Comparison of ENCODE assay signal across 10 cellular contexts in the genomic region with DNA sequence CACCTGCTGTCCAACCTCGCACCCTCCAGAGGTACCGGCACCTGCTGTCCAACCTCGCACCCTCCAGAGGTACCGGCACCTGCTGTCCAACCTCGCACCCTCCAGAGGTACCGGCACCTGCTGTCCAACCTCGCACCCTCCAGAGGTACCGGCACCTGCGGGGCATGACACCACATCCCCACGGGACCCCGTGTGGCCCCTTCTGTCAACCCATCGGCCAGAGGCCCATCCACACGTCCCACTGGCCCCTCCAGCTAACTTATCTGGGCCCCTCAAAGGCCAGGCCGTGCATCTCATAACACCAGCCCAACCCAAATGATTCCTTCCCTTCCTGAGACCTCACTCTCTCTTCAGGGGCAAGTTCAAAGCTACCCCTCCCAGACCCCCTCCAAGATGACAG. TPM values are rescaled to one million over a fixed set of nuclear protein-coding genes. Genes with fewer than 3 reads are reported as not detected.
DNase-seq lines count a peak whose midpoint lies in the region; ATAC-seq and TF ChIP-seq lines count a peak whose summit lies in the region.
"Not testable (repeated sequence)": the region's sequence is repeated elsewhere in the genome, so short reads cannot be mapped to it uniquely, and the experiment has no call there.
"Had no signal": no experiment of that assay in that cellular context is flagged by ENCODE, and none has a peak within 500 bp of the region (broad histone marks: within the 10 kb centered on the region; RNA-seq: fewer than 3 reads in every experiment).

No MANE protein-coding gene starts in this region.

- H3K27ac ChIP-seq in CD8-positive, alpha-beta T cell (ENCODE audit: low read depth, low read length): not testable (repeated sequence)

- peak overlapping the region; percentile 100 for H3K4me3 Mint-ChIP-seq in CD8-positive, alpha-beta T cell
- H3K4me3 Mint-ChIP-seq in T-cell: peak overlapping the region; percentile 97 to 100 (median 99)
- not testable (repeated sequence) for H3K4me3 Mint-ChIP-seq in activated CD4-positive, alpha-beta memory T cell treated with anti-CD3 and anti-CD28 coated beads for 36 hours
- H3K4me3 Mint-ChIP-seq in activated T-helper 17 cell treated with anti-CD3 and anti-CD28 coated beads, Interleukin-2, amount 50 U/mL, for 72 hours: peak overlapping the region; percentile 98
- peak overlapping the region; percentile 92 for H3K4me3 Mint-ChIP-seq in activated naive CD8-positive, alpha-beta T cell treated with anti-CD3 and anti-CD28 coated beads, Interleukin-2, amount 50 U/mL, for 24 hours
- peak overlapping the region; percentile 97 to 100 (median 100) for H3K4me3 Mint-ChIP-seq in immature natural killer cell
- H3K4me3 Mint-ChIP-seq in nephron: peak overlapping the region in 1 of 3 experiments; percentile 11
- H3K4me3 Mint-ChIP-seq in stimulated activated naive CD8-positive, alpha-beta T cell treated with anti-CD3 and anti-CD28 coated beads, Interleukin-15, Interleukin-2, amounts not matched to agents 100 ng/mL and 50 ng/mL, for 24 hours: peak overlapping the region; percentile 100

- H3K9me3 Mint-ChIP-seq in CD8-positive, alpha-beta T cell; T-cell; activated CD4-positive, alpha-beta memory T cell treated with anti-CD3 and anti-CD28 coated beads for 36 hours; activated T-helper 17 cell treated with anti-CD3 and anti-CD28 coated beads, Interleukin-2, amount 50 U/mL, for 72 hours; activated naive CD8-positive, alpha-beta T cell treated with anti-CD3 and anti-CD28 coated beads, Interleukin-2, amount 50 U/mL, for 24 hours; immature natural killer cell; nephron; stimulated activated naive CD8-positive, alpha-beta T cell treated with anti-CD3 and anti-CD28 coated beads, Interleukin-15, Interleukin-2, amounts not matched to agents 100 ng/mL and 50 ng/mL, for 24 hours: not testable (repeated sequence)

- TF ChIP-seq CTCF in CD8-positive, alpha-beta T cell (IDR thresholded peaks at IDR 0.05); nephron (IDR thresholded peaks at IDR 0.05; ENCODE audit: unreplicated experiment in 3 of 3): not testable (repeated sequence)

- not testable (repeated sequence) for H3K9me3 ChIP-seq in CD8-positive, alpha-beta T cell (ENCODE audit: low read length)

- peak overlapping the region; percentile 24 for H3K4me3 ChIP-seq in CD8-positive, alpha-beta T cell (ENCODE audit: low read depth, low read length)

- peaks cover 84% of the 10 kb centered on the region for H3K4me1 Mint-ChIP-seq in CD8-positive, alpha-beta T cell (ENCODE audit: low read depth)
- H3K4me1 Mint-ChIP-seq in T-cell (peaks cover 81 to 90% (median 85%) of the 10 kb centered on the region in 3 donors), immature natural killer cell (peaks cover 92 to 96% of the 10 kb centered on the region in 2 donors), nephron (peaks cover 50% of the 10 kb centered on the region)
- H3K4me1 Mint-ChIP-seq in activated CD4-positive, alpha-beta memory T cell treated with anti-CD3 and anti-CD28 coated beads for 36 hours (ENCODE audit: low read depth): peaks cover 86% of the 10 kb centered on the region
- peaks cover 45% of the 10 kb centered on the region for H3K4me1 Mint-ChIP-seq in activated T-helper 17 cell treated with anti-CD3 and anti-CD28 coated beads, Interleukin-2, amount 50 U/mL, for 72 hours
- H3K4me1 Mint-ChIP-seq in activated naive CD8-positive, alpha-beta T cell treated with anti-CD3 and anti-CD28 coated beads, Interleukin-2, amount 50 U/mL, for 24 hours: peaks cover 93% of the 10 kb centered on the region
- H3K4me1 Mint-ChIP-seq in stimulated activated naive CD8-positive, alpha-beta T cell treated with anti-CD3 and anti-CD28 coated beads, Interleukin-15, Interleukin-2, amounts not matched to agents 100 ng/mL and 50 ng/mL, for 24 hours (ENCODE audit: low read depth): peaks cover 97% of the 10 kb centered on the region

- POLR2A ChIA-PET in CD8-positive, alpha-beta T cell (lab: Charles Lee): interaction anchor here (1.0 to 1.1 kb wide), 3 partner anchors 11 to 58 kb away, joined by 3 read pairs; no protein-coding TSS in a partner anchor
- POLR2A ChIA-PET in T-cell (lab: Charles Lee): interaction anchor here in 1 of 2 donors (1.1 kb wide), 1 partner anchor 16 kb away, joined by 4 read pairs; no protein-coding TSS in a partner anchor
- POLR2A ChIA-PET in activated CD4-positive, alpha-beta memory T cell treated with anti-CD3 and anti-CD28 coated beads for 36 hours (lab: Charles Lee): interaction anchor here (0.9 to 1.5 kb wide), 3 partner anchors 8 to 77 kb away, joined by 3 to 4 read pairs (median 3); no protein-coding TSS in a partner anchor

- H3K27me3 ChIP-seq in CD8-positive, alpha-beta T cell (ENCODE audit: insufficient read depth, low read length): not testable (repeated sequence)

- H3K27ac Mint-ChIP-seq in CD8-positive, alpha-beta T cell: peak overlapping the region; percentile 100
- H3K27ac Mint-ChIP-seq in T-cell: peak overlapping the region; percentile 95 to 99
- H3K27ac Mint-ChIP-seq in activated CD4-positive, alpha-beta memory T cell treated with anti-CD3 and anti-CD28 coated beads for 36 hours: peak overlapping the region; percentile 93
- H3K27ac Mint-ChIP-seq in activated T-helper 17 cell treated with anti-CD3 and anti-CD28 coated beads, Interleukin-2, amount 50 U/mL, for 72 hours: peak overlapping the region; percentile 89
- H3K27ac Mint-ChIP-seq in activated naive CD8-positive, alpha-beta T cell treated with anti-CD3 and anti-CD28 coated beads, Interleukin-2, amount 50 U/mL, for 24 hours: peak overlapping the region; percentile 93
- H3K27ac Mint-ChIP-seq in immature natural killer cell: peak overlapping the region; percentile 95 to 100 (median 98)
- peak overlapping the region in 2 of 3 experiments; percentile 56 to 87 for H3K27ac Mint-ChIP-seq in nephron
- peak overlapping the region; percentile 94 for H3K27ac Mint-ChIP-seq in stimulated activated naive CD8-positive, alpha-beta T cell treated with anti-CD3 and anti-CD28 coated beads, Interleukin-15, Interleukin-2, amounts not matched to agents 100 ng/mL and 50 ng/mL, for 24 hours

- intact Hi-C loops in CD8-positive, alpha-beta T cell (cut with DNase I, micrococcal nuclease): loop anchor here in 1 of 2 experiments (5.0 kb wide), 1 partner anchor 59 kb away; no protein-coding TSS in a partner anchor
- intact Hi-C loops in activated CD4-positive, alpha-beta memory T cell treated with anti-CD3 and anti-CD28 coated beads for 36 hours (cut with micrococcal nuclease): loop anchor here (10.0 kb wide), 1 partner anchor 311 kb away; no protein-coding TSS in a partner anchor

- peak in 1 of 7 experiments; percentile 8 for DNase-seq in CD8-positive, alpha-beta T cell
- not testable (repeated sequence) for DNase-seq in T-cell; activated CD4-positive, alpha-beta memory T cell treated with anti-CD3 and anti-CD28 coated beads for 36 hours; activated naive CD8-positive, alpha-beta T cell treated with anti-CD3 and anti-CD28 coated beads, Interleukin-2, amount 50 U/mL, for 24 hours
- peak in 1 of 3 donors; percentile 35 for DNase-seq in immature natural killer cell

- CTCF ChIA-PET in CD8-positive, alpha-beta T cell (lab: Charles Lee): interaction anchor here (1.3 to 7.5 kb wide), 2 partner anchors 15 to 101 kb away, joined by 7 to 56 read pairs; no protein-coding TSS in a partner anchor
- CTCF ChIA-PET in T-cell (lab: Charles Lee); activated CD4-positive, alpha-beta memory T cell treated with anti-CD3 and anti-CD28 coated beads for 36 hours (lab: Charles Lee): not testable (repeated sequence)

- ATAC-seq in CD8-positive, alpha-beta T cell; T-cell (replicated peaks in 1 of 4); activated T-helper 17 cell treated with anti-CD3 and anti-CD28 coated beads, Interleukin-2, amount 50 U/mL, for 72 hours (replicated peaks); activated naive CD8-positive, alpha-beta T cell treated with anti-CD3 and anti-CD28 coated beads, Interleukin-2, amount 50 U/mL, for 24 hours: not testable (repeated sequence)

- not testable (repeated sequence) for H3K36me3 ChIP-seq in CD8-positive, alpha-beta T cell (ENCODE audit: insufficient read depth, low read length)

- not testable (repeated sequence) for H3K27me3 Mint-ChIP-seq in CD8-positive, alpha-beta T cell (ENCODE audit: low read depth); T-cell; activated CD4-positive, alpha-beta memory T cell treated with anti-CD3 and anti-CD28 coated beads for 36 hours; activated T-helper 17 cell treated with anti-CD3 and anti-CD28 coated beads, Interleukin-2, amount 50 U/mL, for 72 hours; activated naive CD8-positive, alpha-beta T cell treated with anti-CD3 and anti-CD28 coated beads, Interleukin-2, amount 50 U/mL, for 24 hours; nephron (ENCODE audit: low read depth); stimulated activated naive CD8-positive, alpha-beta T cell treated with anti-CD3 and anti-CD28 coated beads, Interleukin-15, Interleukin-2, amounts not matched to agents 100 ng/mL and 50 ng/mL, for 24 hours
- H3K27me3 Mint-ChIP-seq in immature natural killer cell (ENCODE audit: low read depth in 3 of 3): peaks cover 45 to 65% (median 52%) of the 10 kb centered on the region in 3 donors

- H3K36me3 Mint-ChIP-seq in CD8-positive, alpha-beta T cell: peaks cover 67% of the 10 kb centered on the region
- H3K36me3 Mint-ChIP-seq in T-cell (peaks cover 33% of the 10 kb centered on the region), immature natural killer cell (peaks cover 10 to 24% (median 19%) of the 10 kb centered on the region in 3 donors)
- peaks cover 19% of the 10 kb centered on the region for H3K36me3 Mint-ChIP-seq in activated CD4-positive, alpha-beta memory T cell treated with anti-CD3 and anti-CD28 coated beads for 36 hours
- peaks cover 68% of the 10 kb centered on the region for H3K36me3 Mint-ChIP-seq in activated T-helper 17 cell treated with anti-CD3 and anti-CD28 coated beads, Interleukin-2, amount 50 U/mL, for 72 hours (ENCODE audit: low read depth)
- H3K36me3 Mint-ChIP-seq in activated naive CD8-positive, alpha-beta T cell treated with anti-CD3 and anti-CD28 coated beads, Interleukin-2, amount 50 U/mL, for 24 hours (ENCODE audit: low read depth): peaks cover 18% of the 10 kb centered on the region
- not testable (repeated sequence) for H3K36me3 Mint-ChIP-seq in nephron (ENCODE audit: low read depth)
- peaks cover 18% of the 10 kb centered on the region for H3K36me3 Mint-ChIP-seq in stimulated activated naive CD8-positive, alpha-beta T cell treated with anti-CD3 and anti-CD28 coated beads, Interleukin-15, Interleukin-2, amounts not matched to agents 100 ng/mL and 50 ng/mL, for 24 hours (ENCODE audit: low read depth)

- H3K4me1 ChIP-seq in CD8-positive, alpha-beta T cell (ENCODE audit: insufficient read depth, low read length): peaks cover 93% of the 10 kb centered on the region

RNA-seq across cellular contexts. Expression of gene RASA3, which starts 6.3 kb away (rescaled TPM):
- 100 to 1,000 TPM; 144 TPM for total RNA-seq in CD8-positive, alpha-beta T cell
- total RNA-seq in T-cell: 100 to 1,000 TPM; 223 to 267 (median 238) TPM
- total RNA-seq in activated CD4-positive, alpha-beta memory T cell treated with anti-CD3 and anti-CD28 coated beads for 36 hours: 10 to 100 TPM; 45.9 to 49.3 TPM
- total RNA-seq in activated T-helper 17 cell treated with anti-CD3 and anti-CD28 coated beads, Interleukin-2, amount 50 U/mL, for 72 hours: 10 to 100 TPM; 18.4 to 62.5 TPM
- polyA plus RNA-seq in immature natural killer cell: 100 to 1,000 TPM in 1 of 3 donors, 10 to 100 TPM in 2; 37.4 to 153 (median 64.8) TPM

RNA-seq across cellular contexts. Expression of gene CFAP97D2, which starts 53.0 kb away (rescaled TPM):
- total RNA-seq in CD8-positive, alpha-beta T cell: 1 to 10 TPM; 3.8 to 4.1 TPM
- total RNA-seq in T-cell: 1 to 10 TPM in 3 of 5 donors, under 1 TPM in 2; 0.92 to 4.5 (median 2.6) TPM
- not detected for total RNA-seq in activated CD4-positive, alpha-beta memory T cell treated with anti-CD3 and anti-CD28 coated beads for 36 hours
- not detected for total RNA-seq in activated T-helper 17 cell treated with anti-CD3 and anti-CD28 coated beads, Interleukin-2, amount 50 U/mL, for 72 hours
- 1 to 10 TPM in 1 of 3 donors, under 1 TPM in 2; 0.40 to 1.0 (median 0.44) TPM for polyA plus RNA-seq in immature natural killer cell
- total RNA-seq: GM12878, H7 had no signal
- polyA plus RNA-seq: GM12878 had no signal
